20 cellular contexts compared by ENCODE assay signal in the genomic region with DNA sequence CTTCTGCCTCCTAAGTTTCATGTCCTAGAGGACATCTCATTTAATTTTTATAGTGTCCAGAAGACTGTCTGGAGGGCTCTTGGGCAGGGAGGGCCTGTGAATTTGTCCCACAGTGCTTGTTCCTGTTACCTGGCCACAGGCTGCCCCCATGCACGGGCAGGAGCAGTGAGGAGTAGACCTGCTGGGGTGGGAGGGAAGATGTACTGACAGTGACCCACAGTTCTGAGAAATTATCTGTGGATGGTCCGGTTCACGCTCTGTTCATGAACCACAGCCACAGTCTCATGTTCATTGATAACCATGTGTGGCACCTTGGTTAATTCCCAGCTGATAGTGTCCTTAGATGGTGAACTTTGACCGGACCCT. TPM values are rescaled to one million over a fixed set of nuclear protein-coding genes. Genes with fewer than 3 reads are reported as not detected.
DNase-seq lines count a peak whose midpoint lies in the region; ATAC-seq lines count a peak whose summit lies in the region.
"Had no signal": no experiment of that assay in that cellular context is flagged by ENCODE, and none has a peak within 500 bp of the region (broad histone marks: within the 10 kb centered on the region; RNA-seq: fewer than 3 reads in every experiment).

No MANE protein-coding gene starts in this region.

- peaks cover 2% of the 10 kb centered on the region for H3K9me3 Mint-ChIP-seq in activated CD4-positive, alpha-beta memory T cell treated with anti-CD3 and anti-CD28 coated beads for 36 hours
- H3K9me3 Mint-ChIP-seq in immature natural killer cell = no peaks in the 10 kb centered on the region

- intact Hi-C loops in cardiac septum (cut with DNase I) (no loop called here), right cardiac atrium (cut with DNase I) (no loop called here)
- intact Hi-C loops in activated CD4-positive, alpha-beta memory T cell treated with anti-CD3 and anti-CD28 coated beads for 36 hours (cut with micrococcal nuclease) = loop anchor here (5.0 kb wide), 1 partner anchor 43 kb away; no protein-coding TSS in a partner anchor

- DNase-seq in cardiac septum (ENCODE audit: low spot score) (peak; percentile 10), right cardiac atrium (no peak), immature natural killer cell (no peak), AML-193 (lab: John Stamatoyannopoulos, UW) (no peak), NCI-H2107 (lab: John Stamatoyannopoulos, UW) (no peak), HuH-7.5 (ENCODE audit: low spot score) (no peak)
- DNase-seq in activated CD4-positive, alpha-beta memory T cell treated with anti-CD3 and anti-CD28 coated beads for 36 hours = no peak
- DNase-seq: Caco-2, cortex of kidney, glutamatergic neuron, left colon, NCI-H1694 treated with DMSO at 0.1 percent for 48 hours, NCI-H748 treated with DMSO at 0.1 percent for 48 hours, nephron progenitor cell, transverse colon had no signal

- no peak for ATAC-seq in right cardiac atrium
- ATAC-seq: left colon, Right ventricle myocardium inferior had no signal

- POLR2A ChIA-PET in activated CD4-positive, alpha-beta memory T cell treated with anti-CD3 and anti-CD28 coated beads for 36 hours (lab: Charles Lee) = interaction anchor here (1.5 kb wide), 1 partner anchor 21 kb away, joined by 8 read pairs; no protein-coding TSS in a partner anchor

- peak overlapping the region; percentile 97 for H3K27ac Mint-ChIP-seq in activated CD4-positive, alpha-beta memory T cell treated with anti-CD3 and anti-CD28 coated beads for 36 hours
- H3K27ac Mint-ChIP-seq in immature natural killer cell = peak overlapping the region; percentile 47 to 93 (median 82)
- H3K27ac Mint-ChIP-seq: nephron progenitor cell had no signal

- peaks cover 11% of the 10 kb centered on the region for H3K4me1 ChIP-seq in right cardiac atrium (ENCODE audit: control insufficient read depth, insufficient read depth, low read length)
- H3K4me1 ChIP-seq: breast epithelium had no signal

- no peaks in the 10 kb centered on the region for H3K27me3 ChIP-seq in right cardiac atrium (ENCODE audit: control insufficient read depth, insufficient read depth)
- H3K27me3 ChIP-seq: breast epithelium, transverse colon had no signal

- H3K36me3 Mint-ChIP-seq in activated CD4-positive, alpha-beta memory T cell treated with anti-CD3 and anti-CD28 coated beads for 36 hours = peaks cover 16% of the 10 kb centered on the region
- H3K36me3 Mint-ChIP-seq in immature natural killer cell = no peaks in the 10 kb centered on the region

- H3K4me1 Mint-ChIP-seq in activated CD4-positive, alpha-beta memory T cell treated with anti-CD3 and anti-CD28 coated beads for 36 hours (ENCODE audit: low read depth) = peaks cover 60% of the 10 kb centered on the region
- peaks cover 67 to 73% of the 10 kb centered on the region in 2 donors for H3K4me1 Mint-ChIP-seq in immature natural killer cell

- H3K4me3 Mint-ChIP-seq in activated CD4-positive, alpha-beta memory T cell treated with anti-CD3 and anti-CD28 coated beads for 36 hours = peak overlapping the region; percentile 13
- H3K4me3 Mint-ChIP-seq in immature natural killer cell = peak overlapping the region in 4 of 5 donors; percentile 42 to 65 (median 58)
- H3K4me3 Mint-ChIP-seq: nephron progenitor cell had no signal

- H3K4me3 ChIP-seq in right cardiac atrium (ENCODE audit: low read length) = no peak overlapping the region
- H3K4me3 ChIP-seq: breast epithelium, transverse colon had no signal

- no peaks in the 10 kb centered on the region for H3K9me3 ChIP-seq in right cardiac atrium (ENCODE audit: control insufficient read depth, low read length)
- H3K9me3 ChIP-seq: breast epithelium, transverse colon had no signal

- no peaks in the 10 kb centered on the region for H3K27me3 Mint-ChIP-seq in activated CD4-positive, alpha-beta memory T cell treated with anti-CD3 and anti-CD28 coated beads for 36 hours
- peaks cover 19 to 26% (median 19%) of the 10 kb centered on the region in 3 donors for H3K27me3 Mint-ChIP-seq in immature natural killer cell (ENCODE audit: low read depth in 3 of 3)

- no peak overlapping the region for H3K27ac ChIP-seq in right cardiac atrium (ENCODE audit: low read length)
- H3K27ac ChIP-seq: breast epithelium, KMS-11, transverse colon, VCaP had no signal

- CTCF ChIA-PET in activated CD4-positive, alpha-beta memory T cell treated with anti-CD3 and anti-CD28 coated beads for 36 hours (lab: Charles Lee) = interaction anchor here (3.0 to 4.4 kb wide), 2 partner anchors 20 to 63 kb away, joined by 17 to 27 read pairs; a partner anchor contains a TSS

- 93% methylated on average over 4 of the region's 4 CpGs for WGBS in right cardiac atrium

RNA-seq across cellular contexts. Expression of a gene that starts 18.8 kb away (rescaled TPM):
- total RNA-seq in cardiac septum (0.05 TPM), right cardiac atrium (under 1 TPM; 0.06 to 0.18 (median 0.16) TPM)
- polyA plus RNA-seq in right cardiac atrium (0.05 TPM), immature natural killer cell (1 to 10 TPM in 2 of 3 donors, under 1 TPM in 1; 0.59 to 8.4 (median 2.0) TPM)
- 1 to 10 TPM; 7.6 to 9.4 TPM for total RNA-seq in activated CD4-positive, alpha-beta memory T cell treated with anti-CD3 and anti-CD28 coated beads for 36 hours
- total RNA-seq: Caco-2, H4 had no signal
